1 cellular context compared by ENCODE assay signal in the genomic region with DNA sequence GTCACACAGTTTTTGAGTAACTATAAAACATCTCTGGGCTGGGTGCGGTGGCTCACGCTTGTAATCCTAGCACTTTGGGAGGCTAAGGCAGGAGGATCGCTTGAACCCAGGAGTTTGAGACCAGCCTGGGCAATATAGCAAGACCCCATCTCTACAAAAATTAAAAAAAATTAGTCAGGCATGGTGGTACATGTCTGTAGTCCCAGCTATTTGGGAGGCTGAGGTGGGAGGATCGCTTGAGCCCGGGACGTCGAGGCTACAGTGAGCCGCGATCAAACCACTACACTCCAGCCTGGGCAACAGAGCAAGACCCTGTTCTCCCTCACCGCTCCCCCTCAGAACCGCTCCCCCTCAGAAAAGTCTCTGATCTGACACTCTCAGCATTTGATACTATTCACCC. TPM values are rescaled to one million over a fixed set of nuclear protein-coding genes. Genes with fewer than 3 reads are reported as not detected.
"Had no signal": no experiment of that assay in that cellular context is flagged by ENCODE, and none has a peak within 500 bp of the region (broad histone marks: within the 10 kb centered on the region; RNA-seq: fewer than 3 reads in every experiment).

No MANE protein-coding gene starts in this region.

RNA-seq across cellular contexts. Expression of gene BLACAT1, which starts 26.7 kb away (rescaled TPM):
- polyA plus RNA-seq: SK-N-SH had no signal
